ENCODE assay signal across 15 cellular contexts in genomic region chr11:121553806-121554205, GRCh38.
DNase-seq lines count a peak whose midpoint lies in the region; ATAC-seq, FAIRE-seq and TF ChIP-seq lines count a peak whose summit lies in the region.
"Had no signal": no experiment of that assay in that cellular context is flagged by ENCODE, and none has a peak within 500 bp of the region (broad histone marks: within the 10 kb centered on the region; RNA-seq: fewer than 3 reads in every experiment).

No MANE protein-coding gene starts in this region.

- H3K36me3 ChIP-seq in Caco-2 (ENCODE audit: control insufficient read depth, insufficient read depth, low read length) (peaks cover 7% of the 10 kb centered on the region; the same call in 1 of the 2 replicates), GM12878 (ENCODE audit: control insufficient read depth in 2 of 2, insufficient read depth in 2 of 2, low read length in 1 of 2) (peaks cover 32 to 51% of the 10 kb centered on the region in 2 experiments), HepG2 (replicated peaks in 1 of 2; ENCODE audit: control insufficient read depth in 1 of 2, insufficient read depth in 2 of 2, low read length in 2 of 2) (peaks cover 29 to 76% of the 10 kb centered on the region in 2 experiments)
- H3K36me3 ChIP-seq: neural progenitor cell had no signal

- RAD21 ChIA-PET in GM12878 (lab: Charles Lee; ENCODE audit: unreplicated experiment): no interaction called here

- peaks cover 3% of the 10 kb centered on the region for H3K79me2 ChIP-seq in GM12878 (ENCODE audit: control insufficient read depth, insufficient read depth, low read length)
- no peaks in the 10 kb centered on the region for H3K79me2 ChIP-seq in HepG2 (ENCODE audit: insufficient read depth, low read length)

- H2AFZ ChIP-seq in GM12878 (ENCODE audit: control insufficient read depth, low read depth, low read length) (no peak overlapping the region), HepG2 (ENCODE audit: low read length) (no peak overlapping the region)
- H2AFZ ChIP-seq: neural progenitor cell had no signal

- H3K9me3 Mint-ChIP-seq in Caco-2 (ENCODE audit: unreplicated experiment): no peaks in the 10 kb centered on the region
- H3K9me3 Mint-ChIP-seq: neural progenitor cell had no signal

- no peak overlapping the region for H3K4me3 ChIP-seq in Caco-2 (ENCODE audit: low read depth, low read length)
- no peak overlapping the region for H3K4me3 ChIP-seq in GM12878
- no peak overlapping the region for H3K4me3 ChIP-seq in HepG2 (replicated peaks in 1 of 3; ENCODE audit: insufficient read depth in 1 of 3, low read depth in 2 of 3, low read length in 3 of 3)
- H3K4me3 ChIP-seq: neural progenitor cell had no signal

- 84% methylated on average over 11 of the region's 11 CpGs for WGBS in GM12878 (ENCODE audit: insufficient coverage, insufficient replicate concordance, low lambda C conversion rate, missing lambda C conversion rate)
- WGBS in HepG2 (ENCODE audit: low lambda C conversion rate): 0% methylated on average over 1 of the region's 11 CpGs

- no peak for TF ChIP-seq CTCF in Caco-2 (IDR thresholded peaks at IDR 0.05; ENCODE audit: insufficient read depth in 1 of 2, low read depth in 1 of 2, low read length in 1 of 2, severe bottlenecking in 1 of 2, unreplicated experiment in 1 of 2)
- TF ChIP-seq CTCF in GM12878 (IDR thresholded peaks at IDR 0.05 in 2 of 3, conservative IDR thresholded peaks at IDR 0.05 in 1 of 3; ENCODE audit: control insufficient read depth in 2 of 3, extremely low read depth in 1 of 3, insufficient read depth in 1 of 3, low read depth in 3 of 3, low read length in 3 of 3): no peak
- 0 out of 2 replicates have a peak, but pooled peaks have one; percentile 11 for TF ChIP-seq CTCF in HepG2 (CRISPR knock-in tag; IDR thresholded peaks at IDR 0.05)

- CTCF ChIA-PET in Caco-2 (lab: Charles Lee) (no interaction called here), GM12878 (lab: Yijun Ruan, JAX) (interaction anchor here (1.4 kb wide), 1 partner anchor 104 kb away, joined by 3 read pairs; no protein-coding TSS in a partner anchor), HepG2 (lab: Yijun Ruan, JAX; ENCODE audit: low intra/inter-chr PET ratio, low total read pairs) (no interaction called here)

- TF ChIP-seq POLR2A in GM12878 (IDR thresholded peaks at IDR 0.05; ENCODE audit: low read depth, low read length) (peak; percentile 38; the same call in 1 of the 2 replicates), HepG2 (IDR thresholded peaks at IDR 0.05; ENCODE audit: insufficient read depth in 1 of 2, low read depth in 2 of 2, low read length in 2 of 2) (peak in 1 of 2 experiments; percentile 34; a peak in 1 of 4 replicates)

- H3K9me3 ChIP-seq in Caco-2 (no peaks in the 10 kb centered on the region), GM12878 (replicated peaks; ENCODE audit: control insufficient read depth, insufficient read depth, low read length) (no peaks in the 10 kb centered on the region), HepG2 (ENCODE audit: low read length) (no peaks in the 10 kb centered on the region)

- H3K9ac ChIP-seq in GM12878 (ENCODE audit: control insufficient read depth, insufficient read depth, low read length) (no peak overlapping the region), HepG2 (ENCODE audit: insufficient read depth, low read depth, low read length) (no peak overlapping the region)
- H3K9ac ChIP-seq: neural progenitor cell had no signal

- H3K4me1 ChIP-seq in Caco-2 (peaks cover 9% of the 10 kb centered on the region), GM12878 (ENCODE audit: control insufficient read depth, insufficient read depth, low read length) (peaks cover 37% of the 10 kb centered on the region), HepG2 (ENCODE audit: insufficient read depth, low read length) (peaks cover 32% of the 10 kb centered on the region)

- peak overlapping the region; percentile 1 for H3K27ac Mint-ChIP-seq in Caco-2 (ENCODE audit: unreplicated experiment)
- H3K27ac Mint-ChIP-seq: neural progenitor cell had no signal

- H3K4me2 ChIP-seq in GM12878 (ENCODE audit: control insufficient read depth, insufficient read depth) (no peak overlapping the region), HepG2 (ENCODE audit: low read depth, low read length) (no peak overlapping the region)
- H3K4me2 ChIP-seq: neural progenitor cell had no signal

- H4K20me1 ChIP-seq in GM12878 (ENCODE audit: control insufficient read depth, insufficient read depth): no peaks in the 10 kb centered on the region; the same call in 1 of the 2 replicates
- no peaks in the 10 kb centered on the region for H4K20me1 ChIP-seq in HepG2 (ENCODE audit: insufficient read depth, low read length)

- no peaks in the 10 kb centered on the region for H3K27me3 Mint-ChIP-seq in Caco-2 (ENCODE audit: insufficient read depth, unreplicated experiment)

- BruUV-seq in Caco-2 (replicated peaks; lab: Mats Ljungman, UMichigan): no TSS peak
- no TSS peak for BruUV-seq in GM12878 (replicated peaks; lab: Mats Ljungman, UMichigan)
- BruUV-seq in HepG2 (replicated peaks; lab: Mats Ljungman, UMichigan): no TSS peak

- no peak overlapping the region for H3K4me3 Mint-ChIP-seq in Caco-2 (ENCODE audit: unreplicated experiment)
- H3K4me3 Mint-ChIP-seq: neural progenitor cell had no signal

- intact Hi-C loops in Caco-2 (cut with micrococcal nuclease; ENCODE audit: unreplicated experiment) (no loop called here), GM12878 (cut with micrococcal nuclease; ENCODE audit: unreplicated experiment) (no loop called here), HepG2 (cut with micrococcal nuclease; ENCODE audit: unreplicated experiment) (loop anchor here (5.0 kb wide), 2 partner anchors 102 to 233 kb away; partner anchors contain the start of genes SORL1 and SORL1-AS1)

- H3K4me1 Mint-ChIP-seq in Caco-2 (ENCODE audit: low read depth, unreplicated experiment): peaks cover 23% of the 10 kb centered on the region

- TF ChIP-seq EP300 in GM12878 (IDR thresholded peaks at IDR 0.05; ENCODE audit: borderline replicate concordance in 1 of 2, control insufficient read depth in 1 of 2, low read depth in 2 of 2, low read length in 2 of 2) (no peak), HepG2 (IDR thresholded peaks at IDR 0.05; ENCODE audit: low read depth in 2 of 2, low read length in 2 of 2) (peak; percentile 15 to 66; a peak in 2 of 4 replicates), HepG2 (CRISPR knock-in tag; IDR thresholded peaks at IDR 0.05; ENCODE audit: borderline replicate concordance) (peak; percentile 70)

- no peak for FAIRE-seq in GM12878 (lab: Jason Lieb, UNC)
- FAIRE-seq in HepG2 (lab: Jason Lieb, UNC): peak; percentile 83

- H3K27ac ChIP-seq in GM12878 (ENCODE audit: control insufficient read depth, insufficient read depth) (no peak overlapping the region), HepG2 (ENCODE audit: extremely low read length, insufficient read depth, low read length) (peak overlapping the region; percentile 55)
- H3K27ac ChIP-seq: C4-2B, neural progenitor cell had no signal

- DNase-seq in Caco-2 (peak; percentile 40 to 68), HT-29 (ENCODE audit: low spot score) (peak; percentile 91), GM12878 (ENCODE audit: low read depth, low spot score) (no peak), HepG2 (ENCODE audit: low spot score) (peak; percentile 91), AG20443 (ENCODE audit: low spot score) (no peak), iPS-NIHi11 (ENCODE audit: low spot score) (no peak)
- DNase-seq: Karpas-422; left cardiac atrium; NCI-H510A treated with DMSO at 0.1 percent for 48 hours; stimulated activated CD4-positive, alpha-beta T cell treated with anti-CD3 and anti-CD28 coated beads, Interleukin-15, amount 100 ng/mL, for 24 hours; stimulated activated CD8-positive, alpha-beta memory T cell treated with anti-CD3 and anti-CD28 coated beads, Interleukin-4, amount 100 ng/mL, for 48 hours had no signal

- H3K36me3 Mint-ChIP-seq in Caco-2 (ENCODE audit: insufficient read depth, unreplicated experiment): peaks cover 21% of the 10 kb centered on the region

- ATAC-seq in GM12878: no peak
- ATAC-seq in HepG2: peak; percentile 97
- ATAC-seq in GM21529 (IDR thresholded peaks at IDR 0.05; ENCODE audit: unreplicated experiment): no peak
- ATAC-seq in GM21360 (IDR thresholded peaks at IDR 0.05; ENCODE audit: unreplicated experiment): no peak

- in situ Hi-C loops in GM12878 (cut with MboI) (no loop called here), HepG2 (cut with HindIII; ENCODE audit: extremely low pct_ligation_motif_present, low pct_unique_long_range_greater_than_20kb) (no loop called here)

- TF ChIP-seq RAD21 in GM12878 (IDR thresholded peaks at IDR 0.05; ENCODE audit: insufficient read depth, low read depth, low read length) (no peak), HepG2 (CRISPR knock-in tag; IDR thresholded peaks at IDR 0.05) (no peak)

- SMC1A ChIA-PET in GM12878 (lab: Charles Lee; ENCODE audit: uncharacterized antibody, unreplicated experiment): interaction anchor here (1.2 to 1.7 kb wide), 2 partner anchors 13 kb away, joined by 6 to 9 read pairs; no protein-coding TSS in a partner anchor

- no peaks in the 10 kb centered on the region for H3K27me3 ChIP-seq in Caco-2 (replicated peaks; ENCODE audit: control insufficient read depth, insufficient read depth, low read length)
- no peaks in the 10 kb centered on the region for H3K27me3 ChIP-seq in GM12878 (replicated peaks in 1 of 2; ENCODE audit: control insufficient read depth in 2 of 2, insufficient read depth in 2 of 2, low read length in 1 of 2)
- H3K27me3 ChIP-seq in HepG2 (ENCODE audit: control insufficient read depth in 1 of 2, insufficient read depth in 2 of 2, low read length in 2 of 2): no peaks in the 10 kb centered on the region
- H3K27me3 ChIP-seq: neural progenitor cell had no signal

- POLR2A ChIA-PET in Caco-2 (lab: Charles Lee) (no interaction called here), GM12878 (lab: Charles Lee) (interaction anchor here (0.5 kb wide), 1 partner anchor 81 kb away, joined by 3 read pairs; no protein-coding TSS in a partner anchor), HepG2 (lab: Yijun Ruan, JAX) (interaction anchor here (1.0 to 1.4 kb wide), 2 partner anchors 10 to 94 kb away, joined by 3 to 12 read pairs; no protein-coding TSS in a partner anchor)

TF ChIP-seq in GM12878, 131 proteins besides CTCF, POLR2A, EP300 and RAD21 (continues in another document):
- no peak for TF ChIP-seq HDAC2 (IDR thresholded peaks at IDR 0.05)

TF ChIP-seq in HepG2, 621 proteins besides CTCF, POLR2A, EP300 and RAD21 (continues in another document):
- TF ChIP-seq GATAD1 (CRISPR knock-in tag; IDR thresholded peaks at IDR 0.05): peak; percentile 65; the same call in 1 of the 2 replicates
- TF ChIP-seq TBX2 (CRISPR knock-in tag; IDR thresholded peaks at IDR 0.05; ENCODE audit: borderline replicate concordance): peak; percentile 93
- peak; percentile 87 for TF ChIP-seq RXRB (CRISPR knock-in tag; IDR thresholded peaks at IDR 0.05; ENCODE audit: borderline replicate concordance)
- peak; percentile 84; the same call in 1 of the 2 replicates for TF ChIP-seq ERF (CRISPR knock-in tag; IDR thresholded peaks at IDR 0.05)
- TF ChIP-seq, protein P1, sequence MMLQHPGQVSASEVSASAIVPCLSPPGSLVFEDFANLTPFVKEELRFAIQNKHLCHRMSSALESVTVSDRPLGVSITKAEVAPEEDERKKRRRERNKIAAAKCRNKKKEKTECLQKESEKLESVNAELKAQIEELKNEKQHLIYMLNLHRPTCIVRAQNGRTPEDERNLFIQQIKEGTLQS (CRISPR knock-in tag; IDR thresholded peaks at IDR 0.05): peak; percentile 88
- peak; percentile 71 for TF ChIP-seq NR2C2 (CRISPR knock-in tag; IDR thresholded peaks at IDR 0.05; ENCODE audit: borderline replicate concordance)

Comparison
In these comparisons a context has a peak if more than half of its experiments do, and no peak if none do; other contexts are left out.
1. DNase-seq: peak in Caco-2 (2 of 2), HT-29 (single experiment) and HepG2 (single experiment); none in GM12878 (single experiment), AG20443 (single experiment) and iPS-NIHi11 (single experiment).